ENCODE assay signal across 8 cellular contexts in genomic region chr15:84982301-84982920, GRCh38. TPM values are rescaled to one million over a fixed set of nuclear protein-coding genes. Genes with fewer than 3 reads are reported as not detected.
DNase-seq lines count a peak whose midpoint lies in the region; ATAC-seq and TF ChIP-seq lines count a peak whose summit lies in the region.

No MANE protein-coding gene starts in this region.

- peak overlapping the region; percentile 61 to 96 (median 94) for H3K27ac Mint-ChIP-seq in naive thymus-derived CD4-positive, alpha-beta T cell
- H3K27ac Mint-ChIP-seq in stimulated activated naive CD8-positive, alpha-beta T cell treated with anti-CD3 and anti-CD28 coated beads, Interleukin-15, Interleukin-2, amounts not matched to agents 100 ng/mL and 50 ng/mL, for 24 hours, result peak overlapping the region; percentile 90

- no peaks in the 10 kb centered on the region for H3K9me3 ChIP-seq in naive thymus-derived CD4-positive, alpha-beta T cell (ENCODE audit: control insufficient read depth in 2 of 3, low read length in 3 of 3)

- no peak for ATAC-seq in naive thymus-derived CD4-positive, alpha-beta T cell
- no peak for ATAC-seq in HG02623 (IDR thresholded peaks at IDR 0.05; ENCODE audit: unreplicated experiment)

- H3K4me1 Mint-ChIP-seq in naive thymus-derived CD4-positive, alpha-beta T cell, result peaks cover 29 to 63% (median 53%) of the 10 kb centered on the region in 7 donors
- peaks cover 54% of the 10 kb centered on the region for H3K4me1 Mint-ChIP-seq in stimulated activated naive CD8-positive, alpha-beta T cell treated with anti-CD3 and anti-CD28 coated beads, Interleukin-15, Interleukin-2, amounts not matched to agents 100 ng/mL and 50 ng/mL, for 24 hours (ENCODE audit: low read depth)

- H3K27ac ChIP-seq in naive thymus-derived CD4-positive, alpha-beta T cell (ENCODE audit: low read depth, low read length), result peak overlapping the region; percentile 89

- POLR2A ChIA-PET in naive thymus-derived CD4-positive, alpha-beta T cell (lab: Charles Lee), result interaction anchor here (0.6 to 2.3 kb wide), 3 partner anchors 9 to 398 kb away, joined by 3 to 11 read pairs (median 4); no protein-coding TSS in a partner anchor

- H3K4me3 Mint-ChIP-seq in naive thymus-derived CD4-positive, alpha-beta T cell, result peak overlapping the region; percentile 85 to 97 (median 94)
- peak overlapping the region; percentile 93 for H3K4me3 Mint-ChIP-seq in stimulated activated naive CD8-positive, alpha-beta T cell treated with anti-CD3 and anti-CD28 coated beads, Interleukin-15, Interleukin-2, amounts not matched to agents 100 ng/mL and 50 ng/mL, for 24 hours

- peak overlapping the region; percentile 65 for H3K4me3 ChIP-seq in epithelial cell of esophagus (ENCODE audit: low read length)
- H3K4me3 ChIP-seq in naive thymus-derived CD4-positive, alpha-beta T cell (ENCODE audit: low read length), result peak overlapping the region; percentile 98

- H3K27me3 Mint-ChIP-seq in naive thymus-derived CD4-positive, alpha-beta T cell, result peaks cover 0 to 26% (median 0%) of the 10 kb centered on the region in 5 donors
- H3K27me3 Mint-ChIP-seq in stimulated activated naive CD8-positive, alpha-beta T cell treated with anti-CD3 and anti-CD28 coated beads, Interleukin-15, Interleukin-2, amounts not matched to agents 100 ng/mL and 50 ng/mL, for 24 hours, result no peaks in the 10 kb centered on the region

- peak; percentile 47 for DNase-seq in COLO668 (lab: John Stamatoyannopoulos, UW; ENCODE audit: unreplicated experiment)
- peak; percentile 51 for DNase-seq in HuH-7 (ENCODE audit: low spot score)
- peak; percentile 14 for DNase-seq in activated CD8-positive, alpha-beta memory T cell treated with anti-CD3 and anti-CD28 coated beads, Interleukin-2, amount 50 U/mL, for 24 hours (ENCODE audit: extremely low read depth)
- peak; percentile 17 for DNase-seq in epithelial cell of esophagus (ENCODE audit: low read depth)
- peak; percentile 35 to 78 (median 56) for DNase-seq in naive thymus-derived CD4-positive, alpha-beta T cell
- no peak for DNase-seq in NCI-H345 treated with DMSO at 0.1 percent for 48 hours (lab: John Stamatoyannopoulos, UW; ENCODE audit: unreplicated experiment)

- CTCF ChIA-PET in naive thymus-derived CD4-positive, alpha-beta T cell (lab: Charles Lee), result interaction anchor here (0.6 to 2.0 kb wide), 4 partner anchors 27 to 62 kb away, joined by 3 to 6 read pairs (median 4); no protein-coding TSS in a partner anchor

- H3K9me3 Mint-ChIP-seq in naive thymus-derived CD4-positive, alpha-beta T cell, result no peaks in the 10 kb centered on the region
- no peaks in the 10 kb centered on the region for H3K9me3 Mint-ChIP-seq in stimulated activated naive CD8-positive, alpha-beta T cell treated with anti-CD3 and anti-CD28 coated beads, Interleukin-15, Interleukin-2, amounts not matched to agents 100 ng/mL and 50 ng/mL, for 24 hours

- peaks cover 13 to 24% of the 10 kb centered on the region in 2 donors for H3K4me1 ChIP-seq in naive thymus-derived CD4-positive, alpha-beta T cell (ENCODE audit: control insufficient read depth in 2 of 2, insufficient read depth in 2 of 2, low read length in 2 of 2)

- H3K27me3 ChIP-seq in naive thymus-derived CD4-positive, alpha-beta T cell (ENCODE audit: control insufficient read depth in 2 of 2, insufficient read depth in 2 of 2, low read length in 2 of 2), result no peaks in the 10 kb centered on the region

- peaks cover 0 to 10% (median 0%) of the 10 kb centered on the region in 3 experiments for H3K36me3 ChIP-seq in naive thymus-derived CD4-positive, alpha-beta T cell (ENCODE audit: control insufficient read depth in 2 of 3, insufficient read depth in 3 of 3, low read length in 3 of 3)

- no peak for TF ChIP-seq CTCF in epithelial cell of esophagus (IDR thresholded peaks at IDR 0.05; ENCODE audit: insufficient read depth, low read depth, low read length, missing control alignments)

- no peaks in the 10 kb centered on the region for H3K36me3 Mint-ChIP-seq in naive thymus-derived CD4-positive, alpha-beta T cell
- H3K36me3 Mint-ChIP-seq in stimulated activated naive CD8-positive, alpha-beta T cell treated with anti-CD3 and anti-CD28 coated beads, Interleukin-15, Interleukin-2, amounts not matched to agents 100 ng/mL and 50 ng/mL, for 24 hours (ENCODE audit: low read depth), result peaks cover 4% of the 10 kb centered on the region

- intact Hi-C loops in naive thymus-derived CD4-positive, alpha-beta T cell (cut with micrococcal nuclease), result loop anchor here (2.0 to 5.0 kb wide), 4 partner anchors 16 to 395 kb away; no protein-coding TSS in a partner anchor

RNA-seq across cellular contexts. Expression of gene PDE8A, which starts 0.8 kb away (rescaled TPM):
- 10 to 100 TPM; 17.4 to 43.3 (median 33.8) TPM for total RNA-seq in naive thymus-derived CD4-positive, alpha-beta T cell
- polyA plus RNA-seq in naive thymus-derived CD4-positive, alpha-beta T cell, result 1 to 10 TPM; 1.7 to 4.3 TPM
